Comparison of ENCODE assay signal across 7 cellular contexts in genomic region chr17:18145811-18146210, GRCh38.
"Had no signal": no experiment of that assay in that cellular context is flagged by ENCODE, and none has a peak within 500 bp of the region (broad histone marks: within the 10 kb centered on the region; RNA-seq: fewer than 3 reads in every experiment).

No MANE protein-coding gene starts in this region.

- H3K27ac Mint-ChIP-seq: GM23338, H9 had no signal

- H3K9me3 Mint-ChIP-seq: GM23338, H9 had no signal

- H3K4me3 ChIP-seq: GM23338 had no signal

- H3K4me3 Mint-ChIP-seq: GM23338, H9 had no signal

- ATAC-seq: GM23338 had no signal

- DNase-seq: H9, HCEC 1CT, IMR-90 had no signal

- FAIRE-seq: H1, H54, HTR-8/SVneo had no signal
